ENCODE assay signal across 13 cellular contexts in genomic region chr7:50982626-50983025, GRCh38.
DNase-seq lines count a peak whose midpoint lies in the region; ATAC-seq and TF ChIP-seq lines count a peak whose summit lies in the region.
"Had no signal": no experiment of that assay in that cellular context is flagged by ENCODE, and none has a peak within 500 bp of the region (broad histone marks: within the 10 kb centered on the region; RNA-seq: fewer than 3 reads in every experiment).

No MANE protein-coding gene starts in this region.

- peak; percentile 40; the same call in 1 of the 2 replicates for TF ChIP-seq RAD21 in Ishikawa (IDR thresholded peaks at IDR 0.05; ENCODE audit: low read depth)

- no peak for ATAC-seq in GM18907 (IDR thresholded peaks at IDR 0.05; ENCODE audit: unreplicated experiment)

- no peak overlapping the region for H3K4me2 ChIP-seq in DOHH2 (ENCODE audit: low read length)

- no peaks in the 10 kb centered on the region for H3K9me2 ChIP-seq in DOHH2 (replicated peaks; ENCODE audit: control insufficient read depth, low read length)

- no peaks in the 10 kb centered on the region for H3K9me3 ChIP-seq in DOHH2 (ENCODE audit: control insufficient read depth, insufficient read depth, low read length)
- H3K9me3 ChIP-seq: MG63 had no signal

- no peaks in the 10 kb centered on the region for H3K4me1 ChIP-seq in DOHH2 (ENCODE audit: control insufficient read depth, low read length)
- H3K4me1 ChIP-seq: spleen had no signal

- no peaks in the 10 kb centered on the region for H3K27me3 ChIP-seq in DOHH2 (ENCODE audit: control insufficient read depth, low read length)
- no peaks in the 10 kb centered on the region for H3K27me3 ChIP-seq in kidney epithelial cell (ENCODE audit: control insufficient read depth, insufficient read depth, low read length)
- H3K27me3 ChIP-seq: cardiac muscle cell, MG63 had no signal

- H4K20me1 ChIP-seq in DOHH2 (ENCODE audit: control insufficient read depth, insufficient read depth, low read depth, low read length): no peaks in the 10 kb centered on the region

- TF ChIP-seq CTCF in DOHH2 (IDR thresholded peaks at IDR 0.05; ENCODE audit: low read depth, low read length, poor library complexity, severe bottlenecking): peak; percentile 27
- 0 out of 2 replicates have a peak, but pooled peaks have one; percentile 7 for TF ChIP-seq CTCF in VCaP (conservative IDR thresholded peaks at IDR 0.05)
- TF ChIP-seq CTCF in kidney epithelial cell (IDR thresholded peaks at IDR 0.05; ENCODE audit: insufficient read depth, low read length, poor library complexity, severe bottlenecking): peak; percentile 20

- TF ChIP-seq EP300 in Ishikawa (IDR thresholded peaks at IDR 0.05; ENCODE audit: borderline replicate concordance): no peak

- no peaks in the 10 kb centered on the region for H3K79me2 ChIP-seq in DOHH2 (ENCODE audit: control insufficient read depth, low read length)

- H3K4me3 ChIP-seq in DOHH2 (ENCODE audit: low read length): no peak overlapping the region
- no peak overlapping the region for H3K4me3 ChIP-seq in kidney epithelial cell (ENCODE audit: low read depth, low read length)
- H3K4me3 ChIP-seq: cardiac muscle cell, MG63, spleen had no signal

- DNase-seq in kidney epithelial cell (ENCODE audit: low read depth) (no peak), GF-D8 (lab: John Stamatoyannopoulos, UW) (no peak), DMS153 treated with DMSO at 0.1 percent for 48 hours (lab: John Stamatoyannopoulos, UW; ENCODE audit: unreplicated experiment) (no peak)
- DNase-seq in stimulated activated CD4-positive, alpha-beta T cell treated with anti-CD3 and anti-CD28 coated beads, Interleukin-15, amount 100 ng/mL, for 24 hours: no peak
- DNase-seq: activated CD8-positive, alpha-beta memory T cell treated with anti-CD3 and anti-CD28 coated beads, Interleukin-2, amount 50 U/mL, for 4 hours; activated naive CD4-positive, alpha-beta T cell treated with anti-CD3 and anti-CD28 coated beads, Interleukin-2, amount 10 ng/mL, durations not matched to agents 7 days and 5 days; MG63; spleen had no signal

- no peak overlapping the region for H3K27ac ChIP-seq in DOHH2 (ENCODE audit: low read depth, low read length)
- H3K27ac ChIP-seq in VCaP: no peak overlapping the region
- H3K27ac ChIP-seq: cardiac muscle cell, spleen had no signal

- H3F3A ChIP-seq in DOHH2 (ENCODE audit: control insufficient read depth, insufficient read depth): no peaks in the 10 kb centered on the region

- H3K36me3 ChIP-seq in DOHH2 (ENCODE audit: control insufficient read depth, low read length): no peaks in the 10 kb centered on the region
- no peaks in the 10 kb centered on the region for H3K36me3 ChIP-seq in kidney epithelial cell (ENCODE audit: control insufficient read depth, insufficient read depth, low read length)
- H3K36me3 ChIP-seq: cardiac muscle cell, MG63, spleen had no signal

TF ChIP-seq in Ishikawa, 13 proteins besides CTCF, POLR2A, EP300 and RAD21:
- TF ChIP-seq TAF1 (IDR thresholded peaks at IDR 0.05; ENCODE audit: low read depth) (no peak), MAX (IDR thresholded peaks at IDR 0.05) (no peak), YY1 (IDR thresholded peaks at IDR 0.05; ENCODE audit: low read depth) (no peak), TCF12 (IDR thresholded peaks at IDR 0.05; ENCODE audit: low read depth) (no peak), EGR1 (IDR thresholded peaks at IDR 0.05) (no peak), ZBTB7A (IDR thresholded peaks at IDR 0.05; ENCODE audit: low read depth) (no peak), REST (IDR thresholded peaks at IDR 0.05; ENCODE audit: low read depth) (no peak), FOXM1 (IDR thresholded peaks at IDR 0.05; ENCODE audit: borderline replicate concordance, low read depth) (no peak), CEBPB (IDR thresholded peaks at IDR 0.05) (no peak), TEAD4 (IDR thresholded peaks at IDR 0.05) (no peak), CREB1 (IDR thresholded peaks at IDR 0.05; ENCODE audit: low read depth) (no peak), NFIC (IDR thresholded peaks at IDR 0.05) (no peak), USF1 (IDR thresholded peaks at IDR 0.05) (no peak)
